In the genomic region with DNA sequence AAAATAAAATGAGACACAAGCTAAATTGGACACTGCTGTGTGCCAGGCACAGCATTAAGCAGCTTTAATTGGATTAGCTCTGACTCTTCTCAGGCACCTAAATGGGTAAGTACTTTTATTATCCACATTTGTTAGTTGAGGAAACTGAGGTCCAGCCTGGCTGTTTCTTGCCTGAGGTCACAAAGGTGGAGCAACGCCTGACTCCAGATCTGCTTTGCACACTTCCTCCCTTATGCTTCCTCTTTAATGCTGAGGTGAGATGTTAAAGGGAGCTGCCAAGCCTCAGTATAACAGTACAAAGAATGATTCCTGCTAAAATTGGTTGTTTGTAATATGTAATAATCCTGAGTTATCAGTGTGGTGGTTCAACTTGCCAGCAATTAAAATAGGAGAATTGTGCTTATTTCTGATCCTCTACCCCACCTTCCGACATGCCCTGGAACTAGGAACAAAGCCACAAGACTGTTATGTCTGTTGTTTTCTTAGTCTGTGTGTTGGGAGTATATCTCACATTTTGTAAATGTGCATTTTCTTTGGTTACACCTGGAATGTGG, we compare ENCODE assay signal across 9 cellular contexts.
DNase-seq lines count a peak whose midpoint lies in the region; ATAC-seq and TF ChIP-seq lines count a peak whose summit lies in the region.
"Had no signal": no experiment of that assay in that cellular context is flagged by ENCODE, and none has a peak within 500 bp of the region (broad histone marks: within the 10 kb centered on the region; RNA-seq: fewer than 3 reads in every experiment).

No MANE protein-coding gene starts in this region.

- H3K4me3 ChIP-seq in lung = no peak overlapping the region

- POLR2A ChIA-PET in activated naive CD8-positive, alpha-beta T cell treated with anti-CD3 and anti-CD28 coated beads, Interleukin-2, amount 10 ng/mL, durations not matched to agents 7 days and 5 days (lab: Charles Lee) = interaction anchor here (1.8 to 2.0 kb wide), 2 partner anchors 73 to 74 kb away, joined by 7 to 9 read pairs; a partner anchor contains a TSS

- H3K36me3 Mint-ChIP-seq in stimulated activated naive CD8-positive, alpha-beta T cell treated with anti-CD3 and anti-CD28 coated beads, Interleukin-15, Interleukin-2, amounts not matched to agents 100 ng/mL and 50 ng/mL, for 24 hours (ENCODE audit: low read depth) = no peaks in the 10 kb centered on the region
- peaks cover 2% of the 10 kb centered on the region for H3K36me3 Mint-ChIP-seq in activated naive CD8-positive, alpha-beta T cell treated with anti-CD3 and anti-CD28 coated beads, Interleukin-2, amount 10 ng/mL, durations not matched to agents 7 days and 5 days

- H3K27me3 ChIP-seq in lung (ENCODE audit: control insufficient read depth, insufficient read depth) = no peaks in the 10 kb centered on the region

- WGBS in lung, 2 donors = 19 to 25% methylated on average over 2 of the region's 2 CpGs

- peaks cover 0 to 4% of the 10 kb centered on the region in 2 donors for H3K9me3 ChIP-seq in lung (ENCODE audit: control insufficient read depth in 2 of 2, insufficient read depth in 1 of 2, low read length in 1 of 2)

- peak overlapping the region; percentile 27 for H3K27ac Mint-ChIP-seq in stimulated activated naive CD8-positive, alpha-beta T cell treated with anti-CD3 and anti-CD28 coated beads, Interleukin-15, Interleukin-2, amounts not matched to agents 100 ng/mL and 50 ng/mL, for 24 hours
- peak overlapping the region; percentile 70 for H3K27ac Mint-ChIP-seq in activated naive CD8-positive, alpha-beta T cell treated with anti-CD3 and anti-CD28 coated beads, Interleukin-2, amount 10 ng/mL, durations not matched to agents 7 days and 5 days

- TF ChIP-seq CTCF in lung (IDR thresholded peaks at IDR 0.05; ENCODE audit: control extremely low read depth, extremely low read depth) = no peak

- H3K27me3 Mint-ChIP-seq in stimulated activated naive CD8-positive, alpha-beta T cell treated with anti-CD3 and anti-CD28 coated beads, Interleukin-15, Interleukin-2, amounts not matched to agents 100 ng/mL and 50 ng/mL, for 24 hours = no peaks in the 10 kb centered on the region
- no peaks in the 10 kb centered on the region for H3K27me3 Mint-ChIP-seq in activated naive CD8-positive, alpha-beta T cell treated with anti-CD3 and anti-CD28 coated beads, Interleukin-2, amount 10 ng/mL, durations not matched to agents 7 days and 5 days

- no peaks in the 10 kb centered on the region for H3K9me3 Mint-ChIP-seq in stimulated activated naive CD8-positive, alpha-beta T cell treated with anti-CD3 and anti-CD28 coated beads, Interleukin-15, Interleukin-2, amounts not matched to agents 100 ng/mL and 50 ng/mL, for 24 hours
- H3K9me3 Mint-ChIP-seq in activated naive CD8-positive, alpha-beta T cell treated with anti-CD3 and anti-CD28 coated beads, Interleukin-2, amount 10 ng/mL, durations not matched to agents 7 days and 5 days = no peaks in the 10 kb centered on the region

- H3K27ac ChIP-seq in lung (ENCODE audit: low read depth in 1 of 2, low read length in 1 of 2) = peak overlapping the region; percentile 56 to 69

- H3K4me1 Mint-ChIP-seq in stimulated activated naive CD8-positive, alpha-beta T cell treated with anti-CD3 and anti-CD28 coated beads, Interleukin-15, Interleukin-2, amounts not matched to agents 100 ng/mL and 50 ng/mL, for 24 hours (ENCODE audit: low read depth) = peaks cover 79% of the 10 kb centered on the region
- H3K4me1 Mint-ChIP-seq in activated naive CD8-positive, alpha-beta T cell treated with anti-CD3 and anti-CD28 coated beads, Interleukin-2, amount 10 ng/mL, durations not matched to agents 7 days and 5 days = peaks cover 45% of the 10 kb centered on the region

- peaks cover 7 to 44% of the 10 kb centered on the region in 2 donors for H3K4me1 ChIP-seq in lung (ENCODE audit: control insufficient read depth in 2 of 2, insufficient read depth in 2 of 2, low read length in 2 of 2)

- H3K36me3 ChIP-seq in lung (ENCODE audit: control insufficient read depth in 2 of 2, insufficient read depth in 2 of 2, low read length in 2 of 2) = no peaks in the 10 kb centered on the region

- H3K4me3 Mint-ChIP-seq in stimulated activated naive CD8-positive, alpha-beta T cell treated with anti-CD3 and anti-CD28 coated beads, Interleukin-15, Interleukin-2, amounts not matched to agents 100 ng/mL and 50 ng/mL, for 24 hours = peak overlapping the region; percentile 99
- peak overlapping the region; percentile 77 for H3K4me3 Mint-ChIP-seq in activated naive CD8-positive, alpha-beta T cell treated with anti-CD3 and anti-CD28 coated beads, Interleukin-2, amount 10 ng/mL, durations not matched to agents 7 days and 5 days

- no peak for DNase-seq in stimulated activated naive CD8-positive, alpha-beta T cell treated with anti-CD3 and anti-CD28 coated beads, Interleukin-15, Interleukin-2, amounts not matched to agents 100 U/mL and 50 U/mL, for 24 hours
- no peak for DNase-seq in activated naive CD8-positive, alpha-beta T cell treated with anti-CD3 and anti-CD28 coated beads, Interleukin-2, amount 10 ng/mL, durations not matched to agents 7 days and 5 days
- DNase-seq in lung (ENCODE audit: low spot score) (no peak), globus pallidus (ENCODE audit: low spot score) (no peak), NCI-H1048 (lab: John Stamatoyannopoulos, UW) (no peak), occipital lobe (lab: John Stamatoyannopoulos, UW) (no peak)
- DNase-seq: activated naive CD4-positive, alpha-beta T cell treated with Interleukin-2 at 50 U/mL for 16 hours had no signal

- ATAC-seq in stimulated activated naive CD8-positive, alpha-beta T cell treated with anti-CD3 and anti-CD28 coated beads, Interleukin-15, Interleukin-2, amounts not matched to agents 100 U/mL and 50 U/mL, for 24 hours = no peak
- no peak for ATAC-seq in activated naive CD8-positive, alpha-beta T cell treated with anti-CD3 and anti-CD28 coated beads, Interleukin-2, amount 10 ng/mL, durations not matched to agents 7 days and 5 days (ENCODE audit: low read depth)
- ATAC-seq in lung (ENCODE audit: insufficient read depth, low FRiP score) = no peak
- no peak for ATAC-seq in HG02642 (IDR thresholded peaks at IDR 0.05; ENCODE audit: poor library complexity, unreplicated experiment)
